In genomic region chr9:73183917-73184861, GRCh38 we compare ENCODE assay signal across 8 cellular contexts. TPM values are rescaled to one million over a fixed set of nuclear protein-coding genes. Genes with fewer than 3 reads are reported as not detected.
DNase-seq lines count a peak whose midpoint lies in the region; ATAC-seq and TF ChIP-seq lines count a peak whose summit lies in the region.

No MANE protein-coding gene starts in this region.

- peaks cover 3% of the 10 kb centered on the region for H3K27me3 ChIP-seq in mammary epithelial cell (ENCODE audit: insufficient read depth, low read length)

- peak; percentile 57 for DNase-seq in ACHN
- peak; percentile 0 for DNase-seq in NCI-H2171 (lab: John Stamatoyannopoulos, UW)
- no peak for DNase-seq in mammary epithelial cell
- DNase-seq in myocyte (ENCODE audit: low read depth), result peak; percentile 59
- no peak for DNase-seq in coronary artery (ENCODE audit: low spot score)
- DNase-seq in Right ventricle myocardium inferior (ENCODE audit: missing footprints), result no peak

- TF ChIP-seq CTCF in mammary epithelial cell (conservative IDR thresholded peaks at IDR 0.05 in 1 of 2, IDR thresholded peaks at IDR 0.05 in 1 of 2; ENCODE audit: extremely low read depth in 1 of 2, insufficient read depth in 1 of 2, low read depth in 1 of 2, low read length in 2 of 2) (peak; percentile 27 to 42), coronary artery (IDR thresholded peaks at IDR 0.05) (no peak)

- H3K4me3 ChIP-seq in mammary epithelial cell (replicated peaks in 1 of 3; ENCODE audit: insufficient read depth in 1 of 3, low read depth in 2 of 3, low read length in 3 of 3) (no peak overlapping the region), coronary artery (no peak overlapping the region)

- H3K9ac ChIP-seq in mammary epithelial cell (ENCODE audit: insufficient read depth, low read length), result no peak overlapping the region

- H4K20me1 ChIP-seq in mammary epithelial cell (ENCODE audit: insufficient read depth, low read length), result no peaks in the 10 kb centered on the region

- CTCF ChIA-PET in mammary epithelial cell (lab: Charles Lee; ENCODE audit: low non-redundant PET), result interaction anchor here (0.6 kb wide), 1 partner anchor 51 kb away, joined by 3 read pairs; no protein-coding TSS in a partner anchor

- no peaks in the 10 kb centered on the region for H3K36me3 ChIP-seq in mammary epithelial cell (ENCODE audit: insufficient read depth, low read length)

- no TSS peak for BruUV-seq in mammary epithelial cell (replicated peaks; lab: Mats Ljungman, UMichigan)

- H3K79me2 ChIP-seq in mammary epithelial cell (ENCODE audit: insufficient read depth, low read length), result no peaks in the 10 kb centered on the region

- H3K4me1 ChIP-seq in mammary epithelial cell (ENCODE audit: insufficient read depth, low read length), result peaks cover 5% of the 10 kb centered on the region

- H3K9me3 ChIP-seq in mammary epithelial cell (replicated peaks; ENCODE audit: insufficient read depth, low read length), result no peaks in the 10 kb centered on the region

- ATAC-seq in GM19455 (IDR thresholded peaks at IDR 0.05; ENCODE audit: unreplicated experiment) (peak; percentile 59), HG03520 (IDR thresholded peaks at IDR 0.05; ENCODE audit: unreplicated experiment) (no peak), Right ventricle myocardium inferior (no peak)

- no peak overlapping the region for H2AFZ ChIP-seq in mammary epithelial cell (ENCODE audit: low read depth, low read length)

- in situ Hi-C loops in ACHN (cut with HindIII; ENCODE audit: low pct_ligation_motif_present, low pct_unique_long_range_greater_than_20kb, low sequenced_read_pairs) (loop anchor here (25.0 kb wide), 1 partner anchor 322 kb away; no protein-coding TSS in a partner anchor), mammary epithelial cell (cut with MboI; ENCODE audit: low sequenced_read_pairs in 2 of 2) (loop anchor here (10.0 kb wide), 2 partner anchors 319 to 329 kb away; no protein-coding TSS in a partner anchor)

- dilution Hi-C loops in mammary epithelial cell (cut with HindIII; ENCODE audit: low sequenced_read_pairs), result loop anchor here (5.0 kb wide), 1 partner anchor 327 kb away; no protein-coding TSS in a partner anchor

- H3K4me2 ChIP-seq in mammary epithelial cell (ENCODE audit: insufficient read depth, low read depth, low read length), result no peak overlapping the region

- no peak overlapping the region for H3K27ac ChIP-seq in mammary epithelial cell (ENCODE audit: insufficient read depth, low read depth, low read length)
- no peak overlapping the region for H3K27ac ChIP-seq in coronary artery

- intact Hi-C loops in mammary epithelial cell (cut with micrococcal nuclease), result loop anchor here (1.0 to 5.0 kb wide), 4 partner anchors 77 to 313 kb away; no protein-coding TSS in a partner anchor
- intact Hi-C loops in Right ventricle myocardium inferior (cut with DNase I), result loop anchor here (2.0 to 5.0 kb wide), 2 partner anchors 77 to 327 kb away; no protein-coding TSS in a partner anchor

- WGBS in mammary epithelial cell (ENCODE audit: low coverage, missing lambda C conversion rate), result 52% methylated on average over 3 of the region's 3 CpGs

RNA-seq across cellular contexts. Expression of gene ANXA1, which starts 32.5 kb away (rescaled TPM):
- total RNA-seq in mammary epithelial cell (100 to 1,000 TPM; 461 to 672 TPM), myocyte (171 and 372 TPM in 2 replicates), Right ventricle myocardium inferior (75.7 TPM)
- polyA plus RNA-seq in mammary epithelial cell, result 564 TPM
- 268 TPM for polyA minus RNA-seq in mammary epithelial cell
- 245 TPM for polyA plus RNA-seq in myocyte (2012)

Comparison
In these comparisons a context has a peak if more than half of its experiments do, and no peak if none do; other contexts are left out.
1. DNase-seq: peak in ACHN (single experiment), NCI-H2171 (single experiment) and myocyte (single experiment); none in mammary epithelial cell (single experiment), coronary artery (single experiment) and Right ventricle myocardium inferior (single experiment).